ENCODE assay signal across 17 cellular contexts in the genomic region with DNA sequence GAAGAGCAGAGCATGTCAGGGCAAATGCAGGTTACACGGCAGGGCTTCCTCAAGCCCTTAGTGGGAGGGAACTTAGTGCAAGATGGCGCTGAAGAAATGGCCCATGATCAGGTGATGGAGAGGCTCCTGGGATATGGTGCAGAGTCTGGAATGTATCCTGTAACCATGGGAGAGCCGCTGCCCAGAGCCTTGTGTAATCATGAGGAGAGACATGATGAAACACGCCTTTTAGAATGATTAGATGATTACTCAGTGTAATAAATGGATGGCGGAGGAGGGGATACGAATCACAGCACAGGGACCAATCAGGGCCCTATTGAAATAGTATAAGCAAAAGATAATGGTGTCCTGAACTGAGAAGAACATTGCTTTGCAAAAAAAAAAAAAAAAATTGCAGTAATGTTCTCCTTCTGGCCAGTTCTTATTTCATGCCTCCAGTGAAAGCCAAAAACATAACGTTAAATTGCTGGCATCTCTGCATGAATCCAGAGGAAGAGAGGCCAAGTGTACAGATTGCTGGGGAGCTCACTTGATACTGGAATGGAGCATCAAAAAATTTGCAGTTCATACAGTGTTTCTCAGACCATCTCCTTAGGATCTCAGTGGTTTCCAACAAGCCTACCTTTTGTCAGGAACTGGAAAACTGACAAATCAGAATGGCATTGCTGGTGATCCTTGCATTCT.
A peak's percentile ranks its signal among the peaks of the same experiment; 100 is the strongest.
DNase-seq lines count a peak whose midpoint lies in the region; ATAC-seq and TF ChIP-seq lines count a peak whose summit lies in the region.
"Had no signal": no experiment of that assay in that cellular context is flagged by ENCODE, and none has a peak within 500 bp of the region (broad histone marks: within the 10 kb centered on the region; RNA-seq: fewer than 3 reads in every experiment).

No MANE protein-coding gene starts in this region.

- H3K56ac ChIP-seq in IMR-90 (ENCODE audit: extremely low read depth, insufficient read depth, low read length), result no peak overlapping the region

- no peaks in the 10 kb centered on the region for H3K79me1 ChIP-seq in IMR-90 (ENCODE audit: low read depth in 1 of 2, low read length in 2 of 2)

- no peak overlapping the region for H4K5ac ChIP-seq in IMR-90 (ENCODE audit: low read depth, low read length)

- no peak overlapping the region for H2BK120ac ChIP-seq in IMR-90 (ENCODE audit: low read depth, low read length)

- H4K91ac ChIP-seq in IMR-90 (ENCODE audit: insufficient read depth, low read depth, low read length), result no peak overlapping the region

- dilution Hi-C loops in IMR-90 (cut with HindIII; ENCODE audit: low sequenced_read_pairs, unreplicated experiment), result no loop called here

- in situ Hi-C loops in IMR-90 (cut with MboI; ENCODE audit: low sequenced_read_pairs), result no loop called here

- H3K23ac ChIP-seq in IMR-90 (ENCODE audit: low read depth, low read length), result no peak overlapping the region

- no peak overlapping the region for H2BK20ac ChIP-seq in IMR-90 (ENCODE audit: low read depth, low read length)

- no peak overlapping the region for H2BK5ac ChIP-seq in IMR-90 (ENCODE audit: low read depth, low read length, poor library complexity, severe bottlenecking)

- H3K14ac ChIP-seq in IMR-90 (replicated peaks; ENCODE audit: low read depth, low read length), result no peak overlapping the region

- 38% methylated on average over 2 of the region's 7 CpGs; no CpG with 5 or more reads in 1 of the 2 experiments for WGBS in IMR-90 (ENCODE audit: extremely low coverage in 2 of 2, insufficient read length in 1 of 2), 2 experiments
- WGBS in stomach, 5 donors, result 65 to 83% (median 75%) methylated on average over 7 of the region's 7 CpGs

- intact Hi-C loops in IMR-90 (cut with micrococcal nuclease), result no loop called here
- intact Hi-C loops in stomach (cut with DNase I; ENCODE audit: low total_unique reads), result no loop called here

- no peak overlapping the region for H4K8ac ChIP-seq in IMR-90 (ENCODE audit: low read depth in 2 of 2, low read length in 2 of 2)

- H3K27ac ChIP-seq in IMR-90 (ENCODE audit: insufficient read depth, low read length) (no peak overlapping the region), stomach (no peak overlapping the region)
- H3K27ac ChIP-seq: breast epithelium, SJCRH30 had no signal

- TF ChIP-seq CTCF in IMR-90 (conservative IDR thresholded peaks at IDR 0.05; ENCODE audit: low read depth, low read length) (no peak), stomach (IDR thresholded peaks at IDR 0.05) (no peak)

- peaks cover 13% of the 10 kb centered on the region for H3K9me3 ChIP-seq in IMR-90 (ENCODE audit: control insufficient read depth, insufficient read depth, low read length)
- H3K9me3 ChIP-seq in stomach, result peaks cover 0 to 15% (median 0%) of the 10 kb centered on the region in 4 donors
- H3K9me3 ChIP-seq: SJCRH30 had no signal

- H3K4me1 ChIP-seq in IMR-90 (ENCODE audit: control insufficient read depth, insufficient read depth, low read length) (no peaks in the 10 kb centered on the region), stomach (no peaks in the 10 kb centered on the region)
- H3K4me1 ChIP-seq: breast epithelium had no signal

- H3K9me1 ChIP-seq in IMR-90 (ENCODE audit: insufficient read depth, low read length), result no peaks in the 10 kb centered on the region

- H3K9ac ChIP-seq in IMR-90 (ENCODE audit: low read depth, low read length), result no peak overlapping the region

- ATAC-seq in IMR-90 (ENCODE audit: low read depth) (no peak), HG03135 (IDR thresholded peaks at IDR 0.05; ENCODE audit: unreplicated experiment) (no peak)
- ATAC-seq: activated CD8-positive, alpha-beta T cell treated with anti-CD3 and anti-CD28 coated beads, Interleukin-2, amount 10 ng/mL, durations not matched to agents 7 days and 5 days; left lobe of liver had no signal

- no peaks in the 10 kb centered on the region for H4K20me1 ChIP-seq in IMR-90 (ENCODE audit: insufficient read depth, low read length)

- no peak overlapping the region for H3K4me2 ChIP-seq in IMR-90 (ENCODE audit: low read depth, low read length)

- no peaks in the 10 kb centered on the region for H3K27me3 ChIP-seq in IMR-90 (ENCODE audit: control insufficient read depth, insufficient read depth, low read length)
- no peaks in the 10 kb centered on the region for H3K27me3 ChIP-seq in stomach
- H3K27me3 ChIP-seq: breast epithelium, SJCRH30 had no signal

- no peak overlapping the region for H3K4ac ChIP-seq in IMR-90 (ENCODE audit: low read depth, low read length)

- BruUV-seq in IMR-90 (replicated peaks; lab: Mats Ljungman, UMichigan), result no TSS peak

- no peak overlapping the region for H2BK15ac ChIP-seq in IMR-90 (ENCODE audit: low read depth, low read length)

- no peak for TF ChIP-seq POLR2A in IMR-90 (IDR thresholded peaks at IDR 0.05; ENCODE audit: low read depth, low read length)
- TF ChIP-seq POLR2A in stomach (IDR thresholded peaks at IDR 0.05), result no peak

- DNase-seq in COLO829 (ENCODE audit: low spot score), result peak; percentile 15
- DNase-seq in IMR-90, result peak; percentile 2
- DNase-seq in astrocyte of the hippocampus (ENCODE audit: low read depth, low spot score), result peak; percentile 26
- DNase-seq in iris pigment epithelial cell (ENCODE audit: low read depth), result peak; percentile 3
- DNase-seq in NCI-H2081 treated with DMSO at 0.1 percent for 48 hours (lab: John Stamatoyannopoulos, UW), result no peak
- DNase-seq in stomach, result no peak
- DNase-seq in Ammon's horn (ENCODE audit: low spot score), result no peak
- DNase-seq: activated CD8-positive, alpha-beta T cell treated with anti-CD3 and anti-CD28 coated beads, Interleukin-2, amount 10 ng/mL, durations not matched to agents 7 days and 5 days; activated gamma-delta T cell treated with Interleukin-2 at 50 U/mL for 16 hours; GDM1; naive B cell; NCI-H1092; NCI-H526 treated with DMSO at 0.1 percent for 48 hours; SJCRH30 had no signal

- H3K36me3 ChIP-seq in IMR-90 (ENCODE audit: control insufficient read depth, insufficient read depth, low read length), result no peaks in the 10 kb centered on the region
- no peaks in the 10 kb centered on the region for H3K36me3 ChIP-seq in stomach
- H3K36me3 ChIP-seq: breast epithelium, SJCRH30 had no signal

- H2AK5ac ChIP-seq in IMR-90 (ENCODE audit: low read depth, low read length), result no peak overlapping the region

- H3K4me3 ChIP-seq in IMR-90 (ENCODE audit: insufficient read depth, low read depth, low read length) (no peak overlapping the region), stomach (no peak overlapping the region)
- H3K4me3 ChIP-seq: breast epithelium, SJCRH30 had no signal

- H2AFZ ChIP-seq in IMR-90 (replicated peaks; ENCODE audit: low read length, poor library complexity), result no peak overlapping the region

- no peak for TF ChIP-seq EP300 in stomach (IDR thresholded peaks at IDR 0.05)

- H3K18ac ChIP-seq in IMR-90 (ENCODE audit: low read depth, low read length), result no peak overlapping the region

- H2AK9ac ChIP-seq in IMR-90 (replicated peaks; ENCODE audit: low read depth, low read length, poor library complexity), result no peak overlapping the region

- POLR2A ChIA-PET in IMR-90 (lab: Charles Lee; ENCODE audit: unreplicated experiment), result no interaction called here

- CTCF ChIA-PET in IMR-90 (lab: Yijun Ruan, JAX), result no interaction called here

- TF ChIP-seq RAD21 in IMR-90 (IDR thresholded peaks at IDR 0.05; ENCODE audit: low read length), result no peak

TF ChIP-seq in IMR-90, 13 proteins besides CTCF, POLR2A, EP300 and RAD21:
- TF ChIP-seq FOS (IDR thresholded peaks at IDR 0.05; ENCODE audit: low read depth, low read length) (no peak), CEBPB (IDR thresholded peaks at IDR 0.05; ENCODE audit: low read depth, low read length) (no peak), NFE2L2 (IDR thresholded peaks at IDR 0.05; ENCODE audit: low read depth, low read length) (no peak), MXI1 (IDR thresholded peaks at IDR 0.05; ENCODE audit: borderline replicate concordance, low read depth, low read length) (no peak), MAFK (IDR thresholded peaks at IDR 0.05; ENCODE audit: low read depth, low read length) (no peak), RCOR1 (IDR thresholded peaks at IDR 0.05; ENCODE audit: insufficient replicate concordance, low read length) (no peak), SMC3 (IDR thresholded peaks at IDR 0.05; ENCODE audit: low read depth, low read length) (no peak), CHD1 (IDR thresholded peaks at IDR 0.05; ENCODE audit: low read depth, low read length) (no peak), BHLHE40 (IDR thresholded peaks at IDR 0.05; ENCODE audit: low read depth, low read length) (no peak), RFX5 (IDR thresholded peaks at IDR 0.05; ENCODE audit: low read depth, low read length) (no peak)
- TF ChIP-seq, protein P1, sequence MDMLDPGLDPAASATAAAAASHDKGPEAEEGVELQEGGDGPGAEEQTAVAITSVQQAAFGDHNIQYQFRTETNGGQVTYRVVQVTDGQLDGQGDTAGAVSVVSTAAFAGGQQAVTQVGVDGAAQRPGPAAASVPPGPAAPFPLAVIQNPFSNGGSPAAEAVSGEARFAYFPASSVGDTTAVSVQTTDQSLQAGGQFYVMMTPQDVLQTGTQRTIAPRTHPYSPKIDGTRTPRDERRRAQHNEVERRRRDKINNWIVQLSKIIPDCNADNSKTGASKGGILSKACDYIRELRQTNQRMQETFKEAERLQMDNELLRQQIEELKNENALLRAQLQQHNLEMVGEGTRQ (IDR thresholded peaks at IDR 0.05; ENCODE audit: low read depth, low read length), result no peak
TF ChIP-seq in IMR-90: peak in this region for 0.

Comparison
In these comparisons a context has a peak if more than half of its experiments do, and no peak if none do; other contexts are left out.
1. DNase-seq: peak in COLO829 (single experiment), IMR-90 (single experiment), astrocyte of the hippocampus (single experiment) and iris pigment epithelial cell (single experiment); none in NCI-H2081 treated with DMSO at 0.1 percent for 48 hours (single experiment), stomach (single experiment) and Ammon's horn (single experiment).